In genomic region chr7:124752310-124752709, GRCh38 we compare ENCODE assay signal across 26 cellular contexts. TPM values are rescaled to one million over a fixed set of nuclear protein-coding genes. Genes with fewer than 3 reads are reported as not detected.
DNase-seq lines count a peak whose midpoint lies in the region; ATAC-seq and TF ChIP-seq lines count a peak whose summit lies in the region.
"Had no signal": no experiment of that assay in that cellular context is flagged by ENCODE, and none has a peak within 500 bp of the region (broad histone marks: within the 10 kb centered on the region; RNA-seq: fewer than 3 reads in every experiment).

No MANE protein-coding gene starts in this region.

- H3K9ac ChIP-seq in fibroblast of lung (ENCODE audit: insufficient read depth, low read length), result no peak overlapping the region

- H4K20me1 ChIP-seq in fibroblast of lung (ENCODE audit: control insufficient read depth, extremely low read depth, insufficient read depth, low read length), result no peaks in the 10 kb centered on the region

- TF ChIP-seq EP300 in esophagus muscularis mucosa (IDR thresholded peaks at IDR 0.05), result no peak

- H3K4me2 ChIP-seq in fibroblast of lung (ENCODE audit: extremely low read depth, insufficient read depth, low read length), result no peak overlapping the region

- no peak overlapping the region for H3K4me3 ChIP-seq in fibroblast of lung (replicated peaks in 1 of 4; ENCODE audit: control extremely low read depth in 1 of 4, insufficient read depth in 1 of 4, low read depth in 3 of 4, low read length in 4 of 4)
- no peak overlapping the region for H3K4me3 ChIP-seq in esophagus muscularis mucosa
- H3K4me3 ChIP-seq: GM12878, heart left ventricle, SK-N-MC, uterus had no signal

- H3K4me1 ChIP-seq in fibroblast of lung (ENCODE audit: control insufficient read depth, extremely low read depth, insufficient read depth, low read length) (no peaks in the 10 kb centered on the region), esophagus muscularis mucosa (peaks cover 0 to 13% (median 3%) of the 10 kb centered on the region in 4 donors)
- H3K4me1 ChIP-seq: heart left ventricle, uterus had no signal

- H2AFZ ChIP-seq in fibroblast of lung (ENCODE audit: low read length), result no peak overlapping the region

- WGBS in esophagus muscularis mucosa, result 20% methylated on average over 1 of the region's 1 CpG

- intact Hi-C loops in esophagus muscularis mucosa (cut with DNase I), result no loop called here

- DNase-seq in AG08395 (ENCODE audit: low spot score) (peak; percentile 72), NCI-H446 treated with DMSO at 0.1 percent for 48 hours (lab: John Stamatoyannopoulos, UW) (peak; percentile 45), fibroblast of lung (ENCODE audit: low read depth in 2 of 2) (peak; percentile 10 to 71), midbrain (lab: John Stamatoyannopoulos, UW) (peak; percentile 25), NCI-H1417 (lab: John Stamatoyannopoulos, UW) (no peak), esophagus muscularis mucosa (ENCODE audit: extremely low spot score) (no peak), SW480 (ENCODE audit: low spot score) (no peak)
- DNase-seq: activated CD4-positive, CD25-positive, alpha-beta regulatory T cell treated with anti-CD3 and anti-CD28 coated beads, Interleukin-2, amount 50 U/mL, for 72 hours; activated CD8-positive, alpha-beta memory T cell treated with anti-CD3 and anti-CD28 coated beads for 24 hours; activated naive CD4-positive, alpha-beta T cell treated with anti-CD3 and anti-CD28 coated beads for 36 hours; activated T-cell treated with anti-CD3 and anti-CD28 coated beads, Interleukin-2, amount 50 U/mL, for 4 hours; CD4-positive, alpha-beta T cell; effector CD8-positive, alpha-beta T cell; GF-D8; heart left ventricle; KBM-7; NCI-H1930; NCI-H510A treated with DMSO at 0.1 percent for 48 hours; NK-92 treated with Interleukin-12 subunit alpha and Interleukin-12 subunit beta, amount 100 ng/mL, for 24 hours; stimulated activated CD8-positive, alpha-beta memory T cell treated with anti-CD3 and anti-CD28 coated beads, Interleukin-4, amount 100 ng/mL, for 48 hours; uterus had no signal

- H3K27me3 ChIP-seq in fibroblast of lung (ENCODE audit: control insufficient read depth, insufficient read depth, low read length) (no peaks in the 10 kb centered on the region), esophagus muscularis mucosa (no peaks in the 10 kb centered on the region)
- H3K27me3 ChIP-seq: neutrophil, uterus had no signal

- peaks cover 15% of the 10 kb centered on the region for H3K79me2 ChIP-seq in fibroblast of lung (ENCODE audit: control insufficient read depth, insufficient read depth, low read length)

- H3K9me3 ChIP-seq in fibroblast of lung (ENCODE audit: control insufficient read depth, insufficient read depth, low read depth, low read length) (no peaks in the 10 kb centered on the region), esophagus muscularis mucosa (no peaks in the 10 kb centered on the region)
- H3K9me3 ChIP-seq: heart left ventricle, neutrophil, uterus had no signal

- H3K27ac ChIP-seq in fibroblast of lung (ENCODE audit: insufficient read depth, low read length) (no peak overlapping the region), esophagus muscularis mucosa (replicated peaks in 1 of 4) (no peak overlapping the region)
- H3K27ac ChIP-seq: heart left ventricle, neutrophil, SK-N-MC, uterus had no signal

- no peak for ATAC-seq in HG02763 (IDR thresholded peaks at IDR 0.05; ENCODE audit: unreplicated experiment)
- ATAC-seq: activated T-cell treated with anti-CD3 and anti-CD28 coated beads, Interleukin-2, amount 50 U/mL, for 4 hours; esophagus mucosa; GM12878; heart left ventricle had no signal

- TF ChIP-seq CTCF in fibroblast of lung (conservative IDR thresholded peaks at IDR 0.05 in 1 of 2, IDR thresholded peaks at IDR 0.05 in 1 of 2; ENCODE audit: low read depth in 1 of 2, low read length in 2 of 2) (no peak), esophagus muscularis mucosa (IDR thresholded peaks at IDR 0.05) (no peak)

- H3K36me3 ChIP-seq in fibroblast of lung (ENCODE audit: control insufficient read depth, insufficient read depth, low read length) (peaks cover 4% of the 10 kb centered on the region), esophagus muscularis mucosa (no peaks in the 10 kb centered on the region)
- H3K36me3 ChIP-seq: heart left ventricle, neutrophil, uterus had no signal

- no peak for TF ChIP-seq POLR2A in esophagus muscularis mucosa (IDR thresholded peaks at IDR 0.05; ENCODE audit: low read depth)

RNA-seq across cellular contexts. Expression of gene GPR37, which starts 13.3 kb away (rescaled TPM):
- total RNA-seq in fibroblast of lung, result 6.9 and 20.6 TPM in 2 replicates
- 3.1 and 12.6 TPM in 2 replicates for polyA plus RNA-seq in fibroblast of lung
- 13.4 and 48.9 TPM in 2 replicates for polyA plus RNA-seq in fibroblast of lung (2012)
- 18.0 and 58.7 TPM in 2 replicates for polyA minus RNA-seq in fibroblast of lung (ENCODE audit: low replicate concordance)
- 10 to 100 TPM in 3 of 4 donors, 1 to 10 TPM in 1; 5.0 to 15.2 (median 12.5) TPM for total RNA-seq in esophagus muscularis mucosa
- total RNA-seq: activated naive CD4-positive, alpha-beta T cell treated with anti-CD3 and anti-CD28 coated beads for 36 hours; activated T-cell treated with anti-CD3 and anti-CD28 coated beads, Interleukin-2, amount 50 U/mL, for 4 hours; CD4-positive, alpha-beta T cell; GM12878 had no signal

Comparison
In these comparisons a context has a peak if more than half of its experiments do, and no peak if none do; other contexts are left out.
1. DNase-seq: peak in AG08395 (single experiment), NCI-H446 treated with DMSO at 0.1 percent for 48 hours (single experiment), fibroblast of lung (2 of 2) and midbrain (single experiment); none in NCI-H1417 (0 of 3), esophagus muscularis mucosa (single experiment) and SW480 (single experiment).